Comparison of ENCODE assay signal across 8 cellular contexts in the genomic region with DNA sequence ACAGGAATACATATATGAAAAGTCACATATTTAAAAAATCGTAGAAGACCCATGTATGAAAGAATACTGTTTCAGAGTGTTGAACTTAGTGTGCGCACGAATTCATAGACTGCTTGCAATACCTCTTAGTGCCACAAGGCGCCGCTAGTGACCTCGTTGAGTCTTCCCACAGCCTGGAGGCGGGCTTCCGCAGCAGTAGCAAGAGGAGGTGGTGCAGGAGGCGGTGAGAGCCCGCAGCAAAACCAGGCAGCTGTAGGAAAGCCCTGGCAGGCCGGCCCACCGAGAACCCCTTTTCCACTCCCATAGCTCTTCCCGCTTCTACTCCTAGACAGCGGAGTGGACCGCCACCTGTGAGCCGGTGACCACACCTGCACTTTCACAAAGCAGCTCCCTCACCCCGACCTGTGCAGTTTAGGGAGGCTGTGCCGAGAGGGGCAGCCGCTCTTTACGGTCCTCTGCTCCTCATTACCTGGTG. TPM values are rescaled to one million over a fixed set of nuclear protein-coding genes. Genes with fewer than 3 reads are reported as not detected.
DNase-seq lines count a peak whose midpoint lies in the region; ATAC-seq lines count a peak whose summit lies in the region.

No MANE protein-coding gene starts in this region.

- peak overlapping the region; percentile 18 for H3K4me3 Mint-ChIP-seq in natural killer cell treated with Interleukin-12 subunit alpha and Interleukin-12 subunit beta and Interleukin-15 and Interleukin-18, amount 100 ng/mL, for 72 hours
- peak overlapping the region; percentile 45 for H3K4me3 Mint-ChIP-seq in stimulated activated memory B cell treated with anti-CD40 and anti-IgM and Interleukin-4, amounts not matched to agents 10 μg/mL and 1 μg/mL and 100 μg/mL, for 72 hours

- peak; percentile 85 for ATAC-seq in GM19025 (IDR thresholded peaks at IDR 0.05; ENCODE audit: low read depth, unreplicated experiment)
- peak; percentile 94 for ATAC-seq in HG03280 (IDR thresholded peaks at IDR 0.05; ENCODE audit: unreplicated experiment)
- peak; percentile 94 for ATAC-seq in esophagus mucosa
- ATAC-seq in natural killer cell treated with Interleukin-12 subunit alpha and Interleukin-12 subunit beta and Interleukin-15 and Interleukin-18, amount 100 ng/mL, for 72 hours = peak; percentile 78 to 83
- peak; percentile 82 for ATAC-seq in stimulated activated memory B cell treated with anti-CD40 and anti-IgM and Interleukin-4, amounts not matched to agents 10 μg/mL and 1 μg/mL and 100 μg/mL, for 72 hours

- H3K27me3 ChIP-seq in BLaER1 (no peaks in the 10 kb centered on the region), NT2/D1 (ENCODE audit: insufficient read depth, insufficient read length) (no peaks in the 10 kb centered on the region)

- H3K9ac ChIP-seq in BLaER1 (no peak overlapping the region), NT2/D1 (ENCODE audit: insufficient read length, low read depth) (no peak overlapping the region)

- no peak overlapping the region for H3K27ac ChIP-seq in BLaER1

- H3K9me3 Mint-ChIP-seq in natural killer cell treated with Interleukin-12 subunit alpha and Interleukin-12 subunit beta and Interleukin-15 and Interleukin-18, amount 100 ng/mL, for 72 hours = no peaks in the 10 kb centered on the region
- no peaks in the 10 kb centered on the region for H3K9me3 Mint-ChIP-seq in stimulated activated memory B cell treated with anti-CD40 and anti-IgM and Interleukin-4, amounts not matched to agents 10 μg/mL and 1 μg/mL and 100 μg/mL, for 72 hours

- H3K4me3 ChIP-seq in BLaER1 (peak overlapping the region; percentile 45; the same call in 1 of the 2 replicates), NT2/D1 (ENCODE audit: insufficient read length, low read depth) (no peak overlapping the region)

- H3K4me1 ChIP-seq in BLaER1 (peaks cover 4% of the 10 kb centered on the region; the same call in 1 of the 2 replicates), NT2/D1 (ENCODE audit: insufficient read depth, insufficient read length) (no peaks in the 10 kb centered on the region)

- H3K36me3 Mint-ChIP-seq in natural killer cell treated with Interleukin-12 subunit alpha and Interleukin-12 subunit beta and Interleukin-15 and Interleukin-18, amount 100 ng/mL, for 72 hours = no peaks in the 10 kb centered on the region
- peaks cover 23% of the 10 kb centered on the region for H3K36me3 Mint-ChIP-seq in stimulated activated memory B cell treated with anti-CD40 and anti-IgM and Interleukin-4, amounts not matched to agents 10 μg/mL and 1 μg/mL and 100 μg/mL, for 72 hours

- no peak overlapping the region for H3K27ac Mint-ChIP-seq in natural killer cell treated with Interleukin-12 subunit alpha and Interleukin-12 subunit beta and Interleukin-15 and Interleukin-18, amount 100 ng/mL, for 72 hours
- H3K27ac Mint-ChIP-seq in stimulated activated memory B cell treated with anti-CD40 and anti-IgM and Interleukin-4, amounts not matched to agents 10 μg/mL and 1 μg/mL and 100 μg/mL, for 72 hours = no peak overlapping the region

- no peaks in the 10 kb centered on the region for H3K36me3 ChIP-seq in BLaER1
- peaks cover 22% of the 10 kb centered on the region for H3K36me3 ChIP-seq in NT2/D1 (ENCODE audit: insufficient read depth, insufficient read length, low read length)

- DNase-seq in NT2/D1 (ENCODE audit: low read depth, low spot score) = peak; percentile 86
- peak; percentile 10 for DNase-seq in activated CD8-positive, alpha-beta memory T cell treated with anti-CD3 and anti-CD28 coated beads, Interleukin-2, amount 50 U/mL, for 1 hour (ENCODE audit: extremely low read depth)
- peak; percentile 83 for DNase-seq in natural killer cell treated with Interleukin-12 subunit alpha and Interleukin-12 subunit beta and Interleukin-15 and Interleukin-18, amount 100 ng/mL, for 72 hours (ENCODE audit: low spot score)

- peaks cover 4 to 7% of the 10 kb centered on the region in 2 donors for H3K4me1 Mint-ChIP-seq in natural killer cell treated with Interleukin-12 subunit alpha and Interleukin-12 subunit beta and Interleukin-15 and Interleukin-18, amount 100 ng/mL, for 72 hours (ENCODE audit: low read depth in 2 of 2)
- peaks cover 6% of the 10 kb centered on the region for H3K4me1 Mint-ChIP-seq in stimulated activated memory B cell treated with anti-CD40 and anti-IgM and Interleukin-4, amounts not matched to agents 10 μg/mL and 1 μg/mL and 100 μg/mL, for 72 hours

- peak overlapping the region; percentile 64 for H3K4me2 ChIP-seq in BLaER1

- no peaks in the 10 kb centered on the region for H4K20me1 ChIP-seq in BLaER1

- H3K9me3 ChIP-seq in BLaER1 = no peaks in the 10 kb centered on the region
- no peaks in the 10 kb centered on the region for H3K9me3 ChIP-seq in NT2/D1 (ENCODE audit: insufficient read depth, low read length)

- H3K27me3 Mint-ChIP-seq in natural killer cell treated with Interleukin-12 subunit alpha and Interleukin-12 subunit beta and Interleukin-15 and Interleukin-18, amount 100 ng/mL, for 72 hours = peaks cover 16 to 33% of the 10 kb centered on the region in 2 donors
- H3K27me3 Mint-ChIP-seq in stimulated activated memory B cell treated with anti-CD40 and anti-IgM and Interleukin-4, amounts not matched to agents 10 μg/mL and 1 μg/mL and 100 μg/mL, for 72 hours = peaks cover 12% of the 10 kb centered on the region

RNA-seq across cellular contexts. Expression of a gene that starts 23.5 kb away (rescaled TPM):
- total RNA-seq in esophagus mucosa = 6.1 TPM
- under 1 TPM in 1 of 2 donors, not detected in 1; 0.17 TPM for total RNA-seq in natural killer cell treated with Interleukin-12 subunit alpha and Interleukin-12 subunit beta and Interleukin-15 and Interleukin-18, amount 100 ng/mL, for 72 hours

Comparison
In these comparisons a context has a peak if more than half of its experiments do, and no peak if none do; other contexts are left out.
1. DNase-seq: peak in every context shown above with its lines; median percentile 86 in NT2/D1; 83 in natural killer cell treated with Interleukin-12 subunit alpha and Interleukin-12 subunit beta and Interleukin-15 and Interleukin-18, amount 100 ng/mL, for 72 hours; 10 in activated CD8-positive, alpha-beta memory T cell treated with anti-CD3 and anti-CD28 coated beads, Interleukin-2, amount 50 U/mL, for 1 hour.